7 cellular contexts compared by ENCODE assay signal in the genomic region with DNA sequence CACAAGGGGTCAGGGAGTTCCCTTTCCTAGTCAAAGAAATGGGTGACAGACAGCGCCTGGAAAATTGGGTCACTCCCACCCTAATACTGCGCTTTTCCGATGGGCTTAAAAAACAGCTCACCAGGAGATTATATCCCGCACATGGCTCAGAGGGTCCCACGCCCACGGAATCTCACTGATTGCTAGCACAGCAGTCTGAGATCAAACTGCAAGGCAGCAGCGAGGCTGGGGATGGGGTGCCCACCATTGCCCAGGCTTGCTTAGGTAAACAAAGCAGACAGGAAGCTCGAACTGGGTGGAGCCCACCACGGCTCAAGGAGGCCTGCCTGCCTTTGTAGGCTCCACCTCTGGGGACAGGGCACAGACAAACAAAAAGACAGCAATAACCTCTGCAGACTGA. TPM values are rescaled to one million over a fixed set of nuclear protein-coding genes. Genes with fewer than 3 reads are reported as not detected.
"Had no signal": no experiment of that assay in that cellular context is flagged by ENCODE, and none has a peak within 500 bp of the region (broad histone marks: within the 10 kb centered on the region; RNA-seq: fewer than 3 reads in every experiment).

No MANE protein-coding gene starts in this region.

RNA-seq across cellular contexts. Expression of a gene that starts 56.4 kb away (rescaled TPM):
- total RNA-seq: GM23248, GM23338, H1, H4, H7, H9, HFFc6 had no signal
